Comparison of ENCODE assay signal across 8 cellular contexts in the genomic region with DNA sequence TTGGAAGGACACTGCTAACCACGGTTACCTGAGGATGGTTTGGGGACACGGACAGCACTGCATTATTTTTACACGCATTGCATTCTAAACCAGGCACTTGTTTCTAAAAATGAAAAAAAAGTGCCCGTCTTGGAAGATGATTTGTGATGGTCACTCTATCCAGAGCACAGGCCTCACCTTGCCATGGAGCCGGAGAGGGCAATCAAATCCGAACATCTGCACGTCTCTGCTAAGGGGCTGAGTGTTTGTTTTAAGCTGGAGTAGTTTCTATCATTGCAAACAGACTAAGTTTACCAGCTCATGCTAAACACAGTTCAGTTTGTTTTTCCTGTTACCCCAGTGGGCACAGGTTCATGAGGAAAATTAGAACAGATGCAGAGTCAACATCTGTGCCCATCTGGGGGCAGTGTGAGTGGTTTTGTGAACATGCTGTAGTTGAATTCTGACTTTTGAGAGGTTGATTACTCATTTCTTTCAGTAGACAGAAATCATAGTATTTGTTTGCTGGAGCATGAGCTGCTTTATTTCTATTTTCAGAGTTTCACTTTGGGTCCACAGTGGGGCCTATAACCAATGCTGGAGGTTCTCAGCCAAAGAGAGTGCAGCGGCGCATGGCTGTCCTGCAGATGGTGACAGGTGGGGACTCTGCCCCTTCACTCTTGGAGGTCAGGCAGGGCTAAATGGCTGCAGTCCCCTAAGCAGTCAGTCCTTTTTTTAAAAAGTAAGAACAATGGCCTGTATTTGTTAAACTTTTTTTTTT.
A peak's percentile ranks its signal among the peaks of the same experiment; 100 is the strongest.
DNase-seq lines count a peak whose midpoint lies in the region; ATAC-seq, FAIRE-seq and TF ChIP-seq lines count a peak whose summit lies in the region.

No MANE protein-coding gene starts in this region.

- peak; percentile 39 for TF ChIP-seq CTCF in GM13977 (IDR thresholded peaks at IDR 0.05; ENCODE audit: extremely low read depth, insufficient read depth, missing control alignments)
- no peak for TF ChIP-seq CTCF in BE2C (IDR thresholded peaks at IDR 0.05; ENCODE audit: low read depth, low read length)

- no peaks in the 10 kb centered on the region for H3K36me3 Mint-ChIP-seq in IgD-negative memory B cell
- no peaks in the 10 kb centered on the region for H3K36me3 Mint-ChIP-seq in effector memory CD8-positive, alpha-beta T cell (ENCODE audit: insufficient read depth)

- in situ Hi-C loops in GM13977 (cut with MboI; ENCODE audit: low pct_unique_long_range_greater_than_20kb, low sequenced_read_pairs, unreplicated experiment): no loop called here

- H3K36me3 ChIP-seq in BE2C: no peaks in the 10 kb centered on the region

- peaks cover 58 to 63% (median 62%) of the 10 kb centered on the region in 3 donors for H3K4me1 Mint-ChIP-seq in IgD-negative memory B cell
- peaks cover 29% of the 10 kb centered on the region in 2 donors for H3K4me1 Mint-ChIP-seq in effector memory CD8-positive, alpha-beta T cell (ENCODE audit: low read depth in 2 of 2)

- H3K27me3 Mint-ChIP-seq in IgD-negative memory B cell: no peaks in the 10 kb centered on the region
- H3K27me3 Mint-ChIP-seq in effector memory CD8-positive, alpha-beta T cell: no peaks in the 10 kb centered on the region

- H3K4me3 ChIP-seq in BE2C (ENCODE audit: low read depth, low read length): no peak overlapping the region

- TF ChIP-seq POLR2A in H54 (IDR thresholded peaks at IDR 0.05; ENCODE audit: low read depth, low read length): no peak

- H3K4me3 Mint-ChIP-seq in IgD-negative memory B cell: peak overlapping the region; percentile 41 to 90 (median 52)
- peak overlapping the region in 1 of 2 donors; percentile 40 for H3K4me3 Mint-ChIP-seq in effector memory CD8-positive, alpha-beta T cell

- ATAC-seq in GM21390 (IDR thresholded peaks at IDR 0.05; ENCODE audit: unreplicated experiment): peak; percentile 50
- ATAC-seq in effector memory CD8-positive, alpha-beta T cell (replicated peaks): no peak

- DNase-seq in GM13977 (ENCODE audit: low spot score): peak; percentile 71
- no peak for DNase-seq in effector memory CD8-positive, alpha-beta T cell
- no peak for DNase-seq in EL
- DNase-seq in H54 (ENCODE audit: insufficient read length, low spot score): no peak
- DNase-seq in BE2C: no peak
- DNase-seq in SKM-1 treated with dmso at 0.1 percent for 144 hours (lab: John Stamatoyannopoulos, UW; ENCODE audit: unreplicated experiment): no peak

- no peak for FAIRE-seq in H54 (lab: Jason Lieb, UNC)

- no peaks in the 10 kb centered on the region for H3K4me1 ChIP-seq in BE2C

- no peaks in the 10 kb centered on the region for H3K9me3 ChIP-seq in BE2C

- no peaks in the 10 kb centered on the region for H3K9me3 Mint-ChIP-seq in IgD-negative memory B cell
- H3K9me3 Mint-ChIP-seq in effector memory CD8-positive, alpha-beta T cell: no peaks in the 10 kb centered on the region

- no peaks in the 10 kb centered on the region for H3K27me3 ChIP-seq in BE2C

- peak overlapping the region; percentile 27 to 94 (median 86) for H3K27ac Mint-ChIP-seq in IgD-negative memory B cell
- H3K27ac Mint-ChIP-seq in effector memory CD8-positive, alpha-beta T cell: peak overlapping the region; percentile 60 to 77
